Comparison of ENCODE assay signal across 1 cellular context in the genomic region with DNA sequence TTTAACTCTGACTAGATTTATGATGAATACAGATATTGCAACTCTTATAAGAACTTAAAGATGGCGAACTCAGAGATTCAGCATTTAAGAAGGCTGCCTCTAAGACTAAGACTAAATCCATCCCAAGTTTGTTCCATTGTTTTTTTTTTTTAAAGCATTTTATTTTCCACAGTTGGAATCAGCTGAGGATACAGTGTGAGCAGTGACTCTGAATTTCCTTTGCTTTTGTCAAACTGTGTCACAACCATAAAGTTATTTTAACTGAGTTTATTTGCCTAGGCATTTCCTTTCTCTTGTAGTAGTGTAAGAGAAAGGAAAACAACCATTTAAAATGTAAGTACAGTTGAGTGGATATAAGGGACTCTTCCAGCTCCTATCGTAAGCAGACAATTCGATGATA.
TF ChIP-seq lines count a peak whose summit lies in the region.

No MANE protein-coding gene starts in this region.

TF ChIP-seq in HepG2, 621 proteins besides CTCF, POLR2A, EP300 and RAD21 (continued from another document):
- TF ChIP-seq, protein P1, sequence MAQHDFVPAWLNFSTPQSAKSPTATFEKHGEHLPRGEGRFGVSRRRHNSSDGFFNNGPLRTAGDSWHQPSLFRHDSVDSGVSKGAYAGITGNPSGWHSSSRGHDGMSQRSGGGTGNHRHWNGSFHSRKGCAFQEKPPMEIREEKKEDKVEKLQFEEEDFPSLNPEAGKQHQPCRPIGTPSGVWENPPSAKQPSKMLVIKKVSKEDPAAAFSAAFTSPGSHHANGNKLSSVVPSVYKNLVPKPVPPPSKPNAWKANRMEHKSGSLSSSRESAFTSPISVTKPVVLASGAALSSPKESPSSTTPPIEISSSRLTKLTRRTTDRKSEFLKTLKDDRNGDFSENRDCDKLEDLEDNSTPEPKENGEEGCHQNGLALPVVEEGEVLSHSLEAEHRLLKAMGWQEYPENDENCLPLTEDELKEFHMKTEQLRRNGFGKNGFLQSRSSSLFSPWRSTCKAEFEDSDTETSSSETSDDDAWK (CRISPR knock-in tag; IDR thresholded peaks at IDR 0.05): no peak
